ENCODE assay signal across 6 cellular contexts in the genomic region with DNA sequence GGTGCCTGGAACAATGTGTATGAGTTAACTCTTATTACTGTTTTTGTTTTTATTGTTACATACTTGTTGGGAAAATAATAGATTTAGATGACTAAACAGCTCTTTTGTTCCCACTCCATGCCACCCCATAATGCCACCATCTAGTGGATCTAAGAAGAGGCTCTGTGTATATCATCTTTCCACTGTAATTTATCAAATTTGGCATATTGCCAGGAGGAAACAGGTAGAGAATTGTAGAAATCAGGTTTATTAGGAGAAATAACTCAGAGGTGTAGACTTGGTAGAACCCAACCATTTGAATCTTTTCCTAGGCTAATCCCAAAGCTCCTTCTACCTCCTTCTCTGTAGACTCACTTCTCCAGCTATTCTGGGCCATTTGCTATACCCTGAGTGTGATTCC.
"Had no signal": no experiment of that assay in that cellular context is flagged by ENCODE, and none has a peak within 500 bp of the region (broad histone marks: within the 10 kb centered on the region; RNA-seq: fewer than 3 reads in every experiment).

No MANE protein-coding gene starts in this region.

- H2AFZ ChIP-seq: GM23338 had no signal

- DNase-seq: H9, HCEC 1CT had no signal

- H3K4me2 ChIP-seq: GM23338 had no signal

- ATAC-seq: GM23338 had no signal

- FAIRE-seq: H1, H54, HTR-8/SVneo had no signal

- H3K4me3 ChIP-seq: GM23338 had no signal
